10 cellular contexts compared by ENCODE assay signal in genomic region chr12:92055877-92056276, GRCh38.
DNase-seq lines count a peak whose midpoint lies in the region.
"Had no signal": no experiment of that assay in that cellular context is flagged by ENCODE, and none has a peak within 500 bp of the region (broad histone marks: within the 10 kb centered on the region; RNA-seq: fewer than 3 reads in every experiment).

No MANE protein-coding gene starts in this region.

- peaks cover 16% of the 10 kb centered on the region for H3K4me1 ChIP-seq in GM23248 (ENCODE audit: insufficient read depth)

- H4K20me1 ChIP-seq in GM23248 (ENCODE audit: insufficient read depth): no peaks in the 10 kb centered on the region

- no peaks in the 10 kb centered on the region for H3K36me3 ChIP-seq in GM23248 (ENCODE audit: low read depth)

- no peaks in the 10 kb centered on the region for H3K9me2 ChIP-seq in GM23248 (ENCODE audit: insufficient read depth)

- H3K9me3 Mint-ChIP-seq in activated naive CD8-positive, alpha-beta T cell treated with anti-CD3 and anti-CD28 coated beads for 36 hours: peaks cover 22% of the 10 kb centered on the region

- no peak overlapping the region for H3K4me2 ChIP-seq in GM23248 (ENCODE audit: unreplicated experiment)

- no peaks in the 10 kb centered on the region for H3K9me3 ChIP-seq in GM23248 (ENCODE audit: low read depth)

- H3K27me3 Mint-ChIP-seq in activated naive CD8-positive, alpha-beta T cell treated with anti-CD3 and anti-CD28 coated beads for 36 hours: no peaks in the 10 kb centered on the region

- no peaks in the 10 kb centered on the region for H3K27me3 ChIP-seq in GM23248 (replicated peaks; ENCODE audit: insufficient read depth)

- peak; percentile 23 for DNase-seq in DMS153 treated with DMSO at 0.1 percent for 48 hours (lab: John Stamatoyannopoulos, UW; ENCODE audit: unreplicated experiment)
- peak; percentile 37 for DNase-seq in activated CD4-positive, alpha-beta T cell treated with anti-CD3 and anti-CD28 coated beads for 1 hour
- DNase-seq in activated naive CD8-positive, alpha-beta T cell treated with anti-CD3 and anti-CD28 coated beads for 36 hours: peak; percentile 51
- DNase-seq in stimulated activated CD4-positive, alpha-beta T cell treated with anti-CD3 and anti-CD28 coated beads, Interleukin-15, amount 100 ng/mL, for 48 hours (ENCODE audit: low read depth in 2 of 2): peak; percentile 33 to 43
- DNase-seq in GM23248: no peak
- no peak for DNase-seq in NCI-H82 (lab: John Stamatoyannopoulos, UW)
- DNase-seq in NCI-H2196 (lab: John Stamatoyannopoulos, UW; ENCODE audit: unreplicated experiment): no peak
- DNase-seq in NCI-H748 treated with DMSO at 0.1 percent for 48 hours (lab: John Stamatoyannopoulos, UW): no peak
- DNase-seq: C1 segment of cervical spinal cord; effector CD8-positive, alpha-beta T cell had no signal

- in situ Hi-C loops in GM23248 (cut with MboI): no loop called here

- H3K27ac ChIP-seq in GM23248: no peak overlapping the region

- peaks cover 66% of the 10 kb centered on the region for H3K4me1 Mint-ChIP-seq in activated naive CD8-positive, alpha-beta T cell treated with anti-CD3 and anti-CD28 coated beads for 36 hours

- no peak overlapping the region for H2AFZ ChIP-seq in GM23248

- peaks cover 41% of the 10 kb centered on the region for H3K36me3 Mint-ChIP-seq in activated naive CD8-positive, alpha-beta T cell treated with anti-CD3 and anti-CD28 coated beads for 36 hours

- H3K27ac Mint-ChIP-seq in activated naive CD8-positive, alpha-beta T cell treated with anti-CD3 and anti-CD28 coated beads for 36 hours: peak overlapping the region; percentile 87

- H3F3A ChIP-seq in GM23248 (ENCODE audit: insufficient read depth): no peaks in the 10 kb centered on the region

- no peaks in the 10 kb centered on the region for H3K79me2 ChIP-seq in GM23248 (ENCODE audit: insufficient read depth)

- no peak overlapping the region for H3K9ac ChIP-seq in GM23248

- no peak overlapping the region for H3K4me3 ChIP-seq in GM23248

- peak overlapping the region; percentile 51 for H3K4me3 Mint-ChIP-seq in activated naive CD8-positive, alpha-beta T cell treated with anti-CD3 and anti-CD28 coated beads for 36 hours

- 88 to 94% methylated on average over 4 of the region's 4 CpGs for WGBS in GM23248 (ENCODE audit: low coverage in 1 of 2, low lambda C conversion rate in 2 of 2, missing lambda C conversion rate in 2 of 2), 2 experiments

Comparison
In these comparisons a context has a peak if more than half of its experiments do, and no peak if none do; other contexts are left out.
1. DNase-seq: peak in DMS153 treated with DMSO at 0.1 percent for 48 hours (single experiment), activated CD4-positive, alpha-beta T cell treated with anti-CD3 and anti-CD28 coated beads for 1 hour (single experiment), activated naive CD8-positive, alpha-beta T cell treated with anti-CD3 and anti-CD28 coated beads for 36 hours (single experiment) and stimulated activated CD4-positive, alpha-beta T cell treated with anti-CD3 and anti-CD28 coated beads, Interleukin-15, amount 100 ng/mL, for 48 hours (2 of 2); none in GM23248 (single experiment), NCI-H82 (single experiment), NCI-H2196 (single experiment) and NCI-H748 treated with DMSO at 0.1 percent for 48 hours (single experiment).